In genomic region chr4:82901129-82901718, GRCh38 we compare ENCODE assay signal across 9 cellular contexts. TPM values are rescaled to one million over a fixed set of nuclear protein-coding genes. Genes with fewer than 3 reads are reported as not detected.
DNase-seq lines count a peak whose midpoint lies in the region; ATAC-seq lines count a peak whose summit lies in the region.
"Had no signal": no experiment of that assay in that cellular context is flagged by ENCODE, and none has a peak within 500 bp of the region (broad histone marks: within the 10 kb centered on the region; RNA-seq: fewer than 3 reads in every experiment).

No MANE protein-coding gene starts in this region.

- H3K9me3 ChIP-seq in adipocyte (ENCODE audit: control insufficient read depth, low read length) (no peaks in the 10 kb centered on the region), iPS-20b (ENCODE audit: insufficient read depth, low read depth, low read length) (no peaks in the 10 kb centered on the region)

- H3K27ac ChIP-seq in iPS-20b (ENCODE audit: low read length) (peak overlapping the region; percentile 80), temporal lobe (ENCODE audit: low read depth, low read length) (peak overlapping the region; percentile 98)

- H3K4me1 Mint-ChIP-seq in activated T-cell treated with anti-CD3 and anti-CD28 coated beads, Interleukin-2, amount 50 U/mL, for 4 hours (ENCODE audit: low read depth): peaks cover 39% of the 10 kb centered on the region

- H3K4me3 ChIP-seq in adipocyte (ENCODE audit: low read length): peak overlapping the region; percentile 100
- H3K4me3 ChIP-seq in iPS-20b (ENCODE audit: low read length): peak overlapping the region; percentile 99

- no peaks in the 10 kb centered on the region for H3K9me3 Mint-ChIP-seq in activated T-cell treated with anti-CD3 and anti-CD28 coated beads, Interleukin-2, amount 50 U/mL, for 4 hours
- H3K9me3 Mint-ChIP-seq: activated naive CD4-positive, alpha-beta T cell treated with anti-CD3 and anti-CD28 coated beads, Interleukin-2, amount 50 U/mL, for 24 hours had no signal

- peaks cover 8% of the 10 kb centered on the region for H3K36me3 Mint-ChIP-seq in activated T-cell treated with anti-CD3 and anti-CD28 coated beads, Interleukin-2, amount 50 U/mL, for 4 hours (ENCODE audit: insufficient read depth)

- H3K27me3 ChIP-seq in adipocyte (replicated peaks; ENCODE audit: control insufficient read depth, insufficient read depth, low read length): no peaks in the 10 kb centered on the region
- no peaks in the 10 kb centered on the region for H3K27me3 ChIP-seq in iPS-20b (ENCODE audit: insufficient read depth, low read length)

- H3K4me3 Mint-ChIP-seq in activated T-cell treated with anti-CD3 and anti-CD28 coated beads, Interleukin-2, amount 50 U/mL, for 4 hours: no peak overlapping the region
- H3K4me3 Mint-ChIP-seq: activated naive CD4-positive, alpha-beta T cell treated with anti-CD3 and anti-CD28 coated beads, Interleukin-2, amount 50 U/mL, for 24 hours had no signal

- DNase-seq in adipocyte (ENCODE audit: low read depth): no peak
- DNase-seq in activated T-cell treated with anti-CD3 and anti-CD28 coated beads, Interleukin-2, amount 50 U/mL, for 4 hours: no peak

- H3K4me1 ChIP-seq in adipocyte (ENCODE audit: control insufficient read depth, insufficient read depth, low read length): peaks cover 36% of the 10 kb centered on the region
- no peaks in the 10 kb centered on the region; the same call in 1 of the 2 replicates for H3K4me1 ChIP-seq in iPS-20b (ENCODE audit: insufficient read depth, low read length)

- H3K9ac ChIP-seq in adipocyte (ENCODE audit: low read length): peak overlapping the region; percentile 92
- H3K9ac ChIP-seq in iPS-20b (ENCODE audit: low read depth, low read length): peak overlapping the region; percentile 98

- ATAC-seq in HG02943 (IDR thresholded peaks at IDR 0.05; ENCODE audit: low read depth, unreplicated experiment): peak; percentile 0
- no peak for ATAC-seq in GM19351 (IDR thresholded peaks at IDR 0.05; ENCODE audit: unreplicated experiment)
- ATAC-seq in GM21528 (IDR thresholded peaks at IDR 0.05; ENCODE audit: low FRiP score, unreplicated experiment): no peak
- ATAC-seq in activated T-cell treated with anti-CD3 and anti-CD28 coated beads, Interleukin-2, amount 50 U/mL, for 4 hours: no peak
- ATAC-seq in HG03108 (IDR thresholded peaks at IDR 0.05; ENCODE audit: unreplicated experiment): no peak

- peaks cover 7% of the 10 kb centered on the region for H3K36me3 ChIP-seq in adipocyte (ENCODE audit: control insufficient read depth, insufficient read depth, low read length, severe bottlenecking)
- peaks cover 47% of the 10 kb centered on the region for H3K36me3 ChIP-seq in iPS-20b (ENCODE audit: insufficient read depth, low read depth, low read length)

- no peaks in the 10 kb centered on the region for H3K27me3 Mint-ChIP-seq in activated T-cell treated with anti-CD3 and anti-CD28 coated beads, Interleukin-2, amount 50 U/mL, for 4 hours (ENCODE audit: low read depth)
- H3K27me3 Mint-ChIP-seq: activated naive CD4-positive, alpha-beta T cell treated with anti-CD3 and anti-CD28 coated beads, Interleukin-2, amount 50 U/mL, for 24 hours had no signal

RNA-seq across cellular contexts. Expression of gene THAP9, which starts 0.7 kb away (rescaled TPM):
- total RNA-seq in temporal lobe: 13.3 TPM
- 1 to 10 TPM in 2 of 3 donors, under 1 TPM in 1; 0.87 to 2.4 (median 1.0) TPM for total RNA-seq in activated T-cell treated with anti-CD3 and anti-CD28 coated beads, Interleukin-2, amount 50 U/mL, for 4 hours

RNA-seq across cellular contexts. Expression of gene SEC31A, which starts 10.3 kb away (rescaled TPM):
- total RNA-seq in temporal lobe: 99.6 TPM
- 100 to 1,000 TPM; 114 to 124 (median 123) TPM for total RNA-seq in activated T-cell treated with anti-CD3 and anti-CD28 coated beads, Interleukin-2, amount 50 U/mL, for 4 hours
